Comparison of ENCODE assay signal across 4 cellular contexts in the genomic region with DNA sequence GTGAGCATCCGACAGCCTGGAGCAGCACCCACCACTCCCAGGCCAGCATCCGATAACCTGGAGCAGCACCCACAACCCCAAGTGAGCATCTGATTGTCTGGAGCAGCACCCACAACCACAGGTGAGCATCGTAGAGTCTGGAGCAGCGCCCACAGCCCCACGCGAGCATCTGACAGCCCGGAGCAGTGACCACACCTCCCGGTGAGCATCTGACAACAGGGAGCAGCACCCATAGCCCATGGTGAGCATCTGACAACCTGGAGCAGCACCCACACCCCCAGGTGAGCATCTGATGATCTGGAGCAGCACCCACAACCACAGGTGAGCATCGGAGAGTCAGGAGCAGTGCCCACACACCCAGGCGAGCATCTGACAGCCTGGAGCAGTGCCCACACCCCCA. TPM values are rescaled to one million over a fixed set of nuclear protein-coding genes. Genes with fewer than 3 reads are reported as not detected.
"Had no signal": no experiment of that assay in that cellular context is flagged by ENCODE, and none has a peak within 500 bp of the region (broad histone marks: within the 10 kb centered on the region; RNA-seq: fewer than 3 reads in every experiment).

No MANE protein-coding gene starts in this region.

RNA-seq across cellular contexts. Expression of gene MMEL1, which starts 25.1 kb away (rescaled TPM):
- total RNA-seq: ascending aorta, HepG2, MCF 10A, OCI-LY7 had no signal
